In the genomic region with DNA sequence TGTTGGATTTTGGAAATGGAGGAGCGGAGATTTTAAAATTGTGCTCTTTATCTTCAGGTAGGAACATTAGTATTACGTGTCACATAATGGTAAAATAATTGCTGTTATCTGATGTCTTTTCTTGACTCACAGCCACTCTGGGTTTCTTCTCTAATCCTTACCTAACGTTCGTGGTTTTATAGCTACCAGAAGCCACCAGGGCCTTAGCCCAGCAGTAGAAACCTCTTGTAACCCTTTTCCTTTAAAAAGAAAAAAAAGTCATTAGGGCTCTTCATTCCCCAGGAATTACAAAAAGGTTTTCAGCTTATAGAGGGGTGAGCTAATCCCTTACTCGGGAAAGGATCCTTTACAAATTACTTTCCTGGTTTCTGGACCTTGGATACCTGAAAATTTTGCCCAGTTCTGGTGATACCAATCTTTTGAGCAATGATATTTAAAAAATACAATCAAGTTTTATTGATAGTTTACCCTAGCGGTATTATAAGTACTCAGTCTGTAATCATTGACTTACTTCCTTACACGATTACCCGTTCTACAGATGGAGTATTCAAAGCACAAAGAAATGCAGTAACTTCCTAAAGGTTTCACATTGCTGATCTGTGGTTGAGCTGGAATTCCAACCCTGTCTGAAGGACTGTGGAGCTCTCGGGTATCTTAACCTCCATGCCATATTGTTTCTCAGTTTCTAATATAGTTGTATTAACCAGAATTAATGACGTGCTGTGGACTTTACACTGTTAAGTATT, we compare ENCODE assay signal across 7 cellular contexts. TPM values are rescaled to one million over a fixed set of nuclear protein-coding genes. Genes with fewer than 3 reads are reported as not detected.
DNase-seq lines count a peak whose midpoint lies in the region; ATAC-seq, FAIRE-seq and TF ChIP-seq lines count a peak whose summit lies in the region.

No MANE protein-coding gene starts in this region.

- DNase-seq in H4 (ENCODE audit: low spot score): peak; percentile 67
- peak; percentile 80 for DNase-seq in RCC 7860 (ENCODE audit: low spot score)
- no peak for DNase-seq in epithelial cell of prostate (ENCODE audit: low read depth, low spot score)
- no peak for DNase-seq in stimulated activated naive CD4-positive, alpha-beta T cell treated with Interleukin-2 at 50 U/mL for 16 hours (lab: John Stamatoyannopoulos, UW)

- H3K36me3 ChIP-seq in neutrophil: peaks cover 34% of the 10 kb centered on the region

- no peak for TF ChIP-seq CTCF in neutrophil (IDR thresholded peaks at IDR 0.05)

- no peak for ATAC-seq in HG02588 (IDR thresholded peaks at IDR 0.05; ENCODE audit: unreplicated experiment)
- no peak for ATAC-seq in HG03196 (IDR thresholded peaks at IDR 0.05; ENCODE audit: unreplicated experiment)

- no peak for FAIRE-seq in RCC 7860 (lab: Jason Lieb, UNC)

- H3K27me3 ChIP-seq in neutrophil: no peaks in the 10 kb centered on the region

- H3K4me3 ChIP-seq in neutrophil (ENCODE audit: low read depth in 1 of 2, low read length in 1 of 2): peak overlapping the region; percentile 90 to 94

- peaks cover 25 to 31% of the 10 kb centered on the region in 2 experiments for H3K4me1 ChIP-seq in neutrophil (ENCODE audit: control insufficient read depth in 1 of 2, insufficient read depth in 1 of 2, low read depth in 1 of 2, low read length in 1 of 2)

- H3K9me3 ChIP-seq in neutrophil: no peaks in the 10 kb centered on the region

- H3K27ac ChIP-seq in epithelial cell of prostate (peak overlapping the region; percentile 93), neutrophil (peak overlapping the region; percentile 100)

RNA-seq across cellular contexts. Expression of a gene that starts 1.6 kb away (rescaled TPM):
- total RNA-seq in H4 (2014; rRNA removed; shearing (Covaris generic)): 73.5 and 75.5 TPM in 2 replicates

RNA-seq across cellular contexts. Expression of a gene that starts 35.5 kb away (rescaled TPM):
- 0.10 and 1.5 TPM in 2 replicates for total RNA-seq in H4 (2014; rRNA removed; shearing (Covaris generic))

RNA-seq across cellular contexts. Expression of a gene that starts 42.4 kb away (rescaled TPM):
- 7.3 and 8.7 TPM in 2 replicates for total RNA-seq in H4 (2014; rRNA removed; shearing (Covaris generic))

Comparison
In these comparisons a context has a peak if more than half of its experiments do, and no peak if none do; other contexts are left out.
1. DNase-seq: peak in H4 (single experiment) and RCC 7860 (single experiment); none in epithelial cell of prostate (single experiment) and stimulated activated naive CD4-positive, alpha-beta T cell treated with Interleukin-2 at 50 U/mL for 16 hours (single experiment).